ENCODE assay signal across 8 cellular contexts in the genomic region with DNA sequence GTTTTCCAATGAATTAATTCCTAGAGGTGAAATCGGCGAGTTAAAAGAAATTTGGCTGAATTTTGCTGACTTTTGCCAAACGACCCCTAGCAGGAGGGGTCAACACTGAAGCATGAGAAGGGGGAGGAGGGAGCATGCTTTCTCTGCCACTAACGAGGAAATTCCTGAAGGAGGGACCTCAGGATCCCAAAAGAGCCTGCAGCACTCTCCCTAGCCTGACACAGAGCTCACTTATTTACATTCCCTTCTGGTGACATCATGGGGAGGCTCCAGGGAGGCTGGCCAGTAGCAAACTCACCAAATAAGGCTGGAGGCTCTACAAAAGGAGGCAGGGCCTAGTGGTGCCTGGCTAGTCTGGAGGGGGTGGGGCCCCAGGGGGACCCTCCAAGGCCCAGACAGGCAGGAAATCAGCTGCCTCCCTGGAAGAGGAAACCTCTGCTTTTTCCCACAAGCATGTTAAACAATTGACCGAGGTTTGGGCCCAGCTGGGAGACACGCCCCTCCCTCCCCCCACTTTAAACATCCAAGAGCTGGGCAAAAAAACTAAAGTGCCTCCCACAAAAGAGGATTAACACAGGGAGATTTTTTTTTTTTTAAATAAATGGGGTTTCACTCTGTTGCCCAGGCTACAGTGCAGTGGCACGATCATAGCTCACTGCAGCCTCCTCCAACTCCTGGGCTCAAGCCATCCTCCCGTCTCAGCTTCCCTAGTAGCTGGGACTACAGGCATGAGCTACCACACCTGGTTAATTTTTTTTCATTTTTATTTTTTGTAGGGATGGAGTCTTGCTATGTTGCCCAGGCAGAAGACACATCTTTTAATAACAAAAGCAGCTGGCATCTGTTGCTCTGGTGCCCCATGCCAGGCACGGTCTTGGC. TPM values are rescaled to one million over a fixed set of nuclear protein-coding genes. Genes with fewer than 3 reads are reported as not detected.
DNase-seq lines count a peak whose midpoint lies in the region; ATAC-seq, FAIRE-seq and TF ChIP-seq lines count a peak whose summit lies in the region.

No MANE protein-coding gene starts in this region.

- peak overlapping the region; percentile 80 for H3K27ac ChIP-seq in 22Rv1
- peak overlapping the region; percentile 92 for H3K27ac ChIP-seq in RWPE2 (ENCODE audit: poor library complexity, severe bottlenecking)
- peak overlapping the region; percentile 98 for H3K27ac ChIP-seq in mesodermal cell (ENCODE audit: low read depth, low read length, severe bottlenecking)

- TF ChIP-seq CTCF in 22Rv1 (IDR thresholded peaks at IDR 0.05) (no peak), RWPE2 (IDR thresholded peaks at IDR 0.05; ENCODE audit: poor library complexity, severe bottlenecking) (no peak)

- peaks cover 32% of the 10 kb centered on the region for H3K4me1 Mint-ChIP-seq in stimulated activated naive CD8-positive, alpha-beta T cell treated with anti-CD3 and anti-CD28 coated beads, Interleukin-15, amount 100 ng/mL, for 72 hours

- peaks cover 48% of the 10 kb centered on the region for H3K36me3 ChIP-seq in RWPE2 (ENCODE audit: low read depth)
- peaks cover 46% of the 10 kb centered on the region for H3K36me3 ChIP-seq in mesodermal cell (ENCODE audit: control insufficient read depth, insufficient read depth, low read length)

- peak; percentile 98 for DNase-seq in GM04503 (ENCODE audit: low read depth)
- DNase-seq in RWPE2 (ENCODE audit: low spot score): peak; percentile 89
- DNase-seq in epidermal melanocyte (ENCODE audit: insufficient read length, low spot score): peak; percentile 98
- peak; percentile 89 for DNase-seq in urothelium cell line (ENCODE audit: low spot score)
- DNase-seq in stimulated activated naive CD8-positive, alpha-beta T cell treated with anti-CD3 and anti-CD28 coated beads, Interleukin-15, amount 100 ng/mL, for 72 hours: no peak

- H3K9me3 ChIP-seq in RWPE2 (ENCODE audit: severe bottlenecking) (no peaks in the 10 kb centered on the region), mesodermal cell (ENCODE audit: control insufficient read depth, low read length) (no peaks in the 10 kb centered on the region)

- peak overlapping the region; percentile 96 for H3K4me3 ChIP-seq in RWPE2 (ENCODE audit: severe bottlenecking)
- peak overlapping the region; percentile 99 for H3K4me3 ChIP-seq in mesodermal cell (ENCODE audit: extremely low read depth, insufficient read depth, low read length, poor library complexity, severe bottlenecking)

- no peaks in the 10 kb centered on the region for H3K27me3 Mint-ChIP-seq in stimulated activated naive CD8-positive, alpha-beta T cell treated with anti-CD3 and anti-CD28 coated beads, Interleukin-15, amount 100 ng/mL, for 72 hours

- 18 to 23% methylated on average over 5 to 7 of the region's 9 CpGs for WGBS in mesodermal cell (ENCODE audit: insufficient coverage in 2 of 2), 2 experiments

- no peaks in the 10 kb centered on the region for H3K27me3 ChIP-seq in RWPE2 (ENCODE audit: insufficient read depth, poor library complexity, severe bottlenecking)

- no peak overlapping the region for H3K4me3 Mint-ChIP-seq in stimulated activated naive CD8-positive, alpha-beta T cell treated with anti-CD3 and anti-CD28 coated beads, Interleukin-15, amount 100 ng/mL, for 72 hours

- H3K27ac Mint-ChIP-seq in stimulated activated naive CD8-positive, alpha-beta T cell treated with anti-CD3 and anti-CD28 coated beads, Interleukin-15, amount 100 ng/mL, for 72 hours: no peak overlapping the region

- FAIRE-seq in urothelium cell line (lab: Jason Lieb, UNC): no peak

- H3K4me1 ChIP-seq in RWPE2 (ENCODE audit: insufficient read depth, poor library complexity, severe bottlenecking) (peaks cover 12% of the 10 kb centered on the region), mesodermal cell (ENCODE audit: control insufficient read depth, insufficient read depth, low read length, poor library complexity, severe bottlenecking) (peaks cover 30% of the 10 kb centered on the region)

- H3K9me3 Mint-ChIP-seq in stimulated activated naive CD8-positive, alpha-beta T cell treated with anti-CD3 and anti-CD28 coated beads, Interleukin-15, amount 100 ng/mL, for 72 hours: no peaks in the 10 kb centered on the region

- peak; percentile 69 for ATAC-seq in RWPE2 (ENCODE audit: low read depth)
- no peak for ATAC-seq in HG03354 (IDR thresholded peaks at IDR 0.05; ENCODE audit: poor library complexity, severe bottlenecking, unreplicated experiment)
- ATAC-seq in stimulated activated naive CD8-positive, alpha-beta T cell treated with anti-CD3 and anti-CD28 coated beads, Interleukin-15, amount 100 ng/mL, for 72 hours: no peak

RNA-seq across cellular contexts. Expression of a gene that starts 2.1 kb away (rescaled TPM):
- polyA plus RNA-seq in mesodermal cell (2013, experiment 1 of 2): 78.8 TPM
- 64.6 TPM for polyA plus RNA-seq in mesodermal cell (2013, experiment 2 of 2)

RNA-seq across cellular contexts. Expression of a gene that starts 16.5 kb away (rescaled TPM):
- polyA plus RNA-seq in mesodermal cell (2013, experiment 1 of 2): 1,893 TPM
- polyA plus RNA-seq in mesodermal cell (2013, experiment 2 of 2): 1,823 TPM

RNA-seq across cellular contexts. Expression of a gene that starts 35.9 kb away (rescaled TPM):
- polyA plus RNA-seq in mesodermal cell (2013, experiment 1 of 2): 0.37 TPM
- not detected for polyA plus RNA-seq in mesodermal cell (2013, experiment 2 of 2)

RNA-seq across cellular contexts. Expression of a gene that starts 38.7 kb away (rescaled TPM):
- 37.9 TPM for polyA plus RNA-seq in mesodermal cell (2013, experiment 1 of 2)
- polyA plus RNA-seq in mesodermal cell (2013, experiment 2 of 2): 25.8 TPM

Comparison
In these comparisons a context has a peak if more than half of its experiments do, and no peak if none do; other contexts are left out.
1. DNase-seq: peak in GM04503 (single experiment), RWPE2 (single experiment), epidermal melanocyte (single experiment) and urothelium cell line (single experiment); none in stimulated activated naive CD8-positive, alpha-beta T cell treated with anti-CD3 and anti-CD28 coated beads, Interleukin-15, amount 100 ng/mL, for 72 hours (0 of 2).
2. Peak in every context shown above with its lines, with median percentiles within 50 percentile points of each other: H3K27ac ChIP-seq.